In genomic region chr11:34135439-34135838, GRCh38 we compare ENCODE assay signal across 1 cellular context.
A peak's percentile ranks its signal among the peaks of the same experiment; 100 is the strongest.
TF ChIP-seq lines count a peak whose summit lies in the region.

No MANE protein-coding gene starts in this region.

TF ChIP-seq in GM12878, 131 proteins besides CTCF, POLR2A, EP300 and RAD21 (continued from another document):
- no peak for TF ChIP-seq CREB1 (IDR thresholded peaks at IDR 0.05; ENCODE audit: low read depth)
- TF ChIP-seq KLF5 (IDR thresholded peaks at IDR 0.05; ENCODE audit: partially characterized antibody) = no peak
- TF ChIP-seq TCF7 (IDR thresholded peaks at IDR 0.05; ENCODE audit: borderline replicate concordance) = peak; percentile 93
- no peak for TF ChIP-seq CBX5 (IDR thresholded peaks at IDR 0.05; ENCODE audit: low read depth)
- TF ChIP-seq ZNF274 (IDR thresholded peaks at IDR 0.05; ENCODE audit: insufficient read depth, insufficient read length) = no peak
- no peak for TF ChIP-seq E4F1 (IDR thresholded peaks at IDR 0.05; ENCODE audit: borderline replicate concordance, partially characterized antibody)
- peak; percentile 16; the same call in 1 of the 2 replicates for TF ChIP-seq IRF4 (IDR thresholded peaks at IDR 0.05; ENCODE audit: low read depth, low read length)
- 0 out of 2 replicates have a peak, but pooled peaks have one; percentile 40 for TF ChIP-seq RUNX3 (IDR thresholded peaks at IDR 0.05; ENCODE audit: low read length)
- TF ChIP-seq BCL11A (IDR thresholded peaks at IDR 0.05; ENCODE audit: low read depth, low read length) = 0 out of 2 replicates have a peak, but pooled peaks have one; percentile 13
- no peak for TF ChIP-seq TAF1 (IDR thresholded peaks at IDR 0.05; ENCODE audit: borderline replicate concordance, low read depth, low read length)
- no peak for TF ChIP-seq E2F8 (IDR thresholded peaks at IDR 0.05; ENCODE audit: low read depth, partially characterized antibody)
- TF ChIP-seq PRDM15 (CRISPR knock-in tag; IDR thresholded peaks at IDR 0.05) = no peak
- TF ChIP-seq ATF7 (IDR thresholded peaks at IDR 0.05; ENCODE audit: low read depth) = no peak
- TF ChIP-seq HDAC2 (IDR thresholded peaks at IDR 0.05) = no peak
- TF ChIP-seq IRF5 (IDR thresholded peaks at IDR 0.05; ENCODE audit: borderline replicate concordance) = no peak
- TF ChIP-seq JUNB (IDR thresholded peaks at IDR 0.05) = peak; percentile 94
- TF ChIP-seq ATF3 (IDR thresholded peaks at IDR 0.05; ENCODE audit: borderline replicate concordance, extremely low read depth, low read depth, low read length) = no peak
- TF ChIP-seq IKZF2 (IDR thresholded peaks at IDR 0.05) = no peak
- TF ChIP-seq FOXM1 (IDR thresholded peaks at IDR 0.05; ENCODE audit: low read depth, low read length) = peak; percentile 63; the same call in 1 of the 2 replicates
- TF ChIP-seq NFIC (IDR thresholded peaks at IDR 0.05; ENCODE audit: low read depth, low read length) = peak; percentile 58; the same call in 1 of the 2 replicates
- TF ChIP-seq SMC3 (IDR thresholded peaks at IDR 0.05; ENCODE audit: borderline replicate concordance, low read length) = no peak
- 0 out of 2 replicates have a peak, but pooled peaks have one; percentile 24 for TF ChIP-seq GABPA (IDR thresholded peaks at IDR 0.05; ENCODE audit: low read depth)
- no peak for TF ChIP-seq MTA3 (IDR thresholded peaks at IDR 0.05; ENCODE audit: borderline replicate concordance, low read length)
- no peak for TF ChIP-seq ZNF687 (IDR thresholded peaks at IDR 0.05)
- TF ChIP-seq LARP7 (IDR thresholded peaks at IDR 0.05) = no peak
- no peak for TF ChIP-seq HCFC1 (IDR thresholded peaks at IDR 0.05; ENCODE audit: low read length)
